8 cellular contexts compared by ENCODE assay signal in the genomic region with DNA sequence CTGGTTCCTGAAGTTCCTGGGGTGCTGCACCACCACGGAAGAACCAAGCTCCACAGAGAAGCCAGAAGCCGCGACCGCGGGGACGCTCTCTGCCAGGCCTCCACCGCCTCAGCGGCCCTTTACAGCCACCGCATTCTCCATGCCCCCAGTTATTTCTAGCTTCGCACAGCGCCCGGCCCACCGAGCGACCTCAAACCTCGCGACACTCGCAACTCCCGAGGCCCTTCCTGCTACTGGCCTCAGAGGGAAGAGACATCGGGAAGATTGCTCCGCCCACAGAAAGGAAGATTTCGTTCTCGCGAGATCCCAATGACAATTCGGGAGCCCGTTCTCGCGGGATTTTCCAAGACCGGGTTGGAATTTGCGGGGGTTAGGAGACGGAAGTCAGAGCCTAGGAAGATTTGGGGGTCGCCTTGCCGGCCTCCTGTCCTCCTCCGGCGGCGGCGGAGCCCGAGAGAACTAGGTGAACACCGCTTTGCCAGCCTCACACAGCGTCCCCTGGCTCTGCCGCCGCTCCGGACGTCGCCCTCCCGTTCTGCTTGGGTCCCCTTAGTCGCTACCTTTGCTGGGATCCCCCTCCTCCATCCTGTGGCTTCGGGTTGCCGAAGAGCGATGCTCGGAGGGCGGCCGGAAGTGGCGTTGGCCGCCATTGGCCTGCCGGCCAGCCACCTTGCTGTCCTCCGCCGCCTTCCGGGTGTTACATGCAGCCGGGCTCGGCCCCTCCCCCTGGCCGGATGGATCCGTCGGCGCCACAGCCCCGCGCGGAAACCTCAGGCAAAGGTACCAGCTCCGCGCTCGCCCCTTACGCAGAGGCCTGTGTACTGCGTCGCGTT. TPM values are rescaled to one million over a fixed set of nuclear protein-coding genes. Genes with fewer than 3 reads are reported as not detected.
DNase-seq lines count a peak whose midpoint lies in the region; ATAC-seq and TF ChIP-seq lines count a peak whose summit lies in the region.

A gene with protein sequence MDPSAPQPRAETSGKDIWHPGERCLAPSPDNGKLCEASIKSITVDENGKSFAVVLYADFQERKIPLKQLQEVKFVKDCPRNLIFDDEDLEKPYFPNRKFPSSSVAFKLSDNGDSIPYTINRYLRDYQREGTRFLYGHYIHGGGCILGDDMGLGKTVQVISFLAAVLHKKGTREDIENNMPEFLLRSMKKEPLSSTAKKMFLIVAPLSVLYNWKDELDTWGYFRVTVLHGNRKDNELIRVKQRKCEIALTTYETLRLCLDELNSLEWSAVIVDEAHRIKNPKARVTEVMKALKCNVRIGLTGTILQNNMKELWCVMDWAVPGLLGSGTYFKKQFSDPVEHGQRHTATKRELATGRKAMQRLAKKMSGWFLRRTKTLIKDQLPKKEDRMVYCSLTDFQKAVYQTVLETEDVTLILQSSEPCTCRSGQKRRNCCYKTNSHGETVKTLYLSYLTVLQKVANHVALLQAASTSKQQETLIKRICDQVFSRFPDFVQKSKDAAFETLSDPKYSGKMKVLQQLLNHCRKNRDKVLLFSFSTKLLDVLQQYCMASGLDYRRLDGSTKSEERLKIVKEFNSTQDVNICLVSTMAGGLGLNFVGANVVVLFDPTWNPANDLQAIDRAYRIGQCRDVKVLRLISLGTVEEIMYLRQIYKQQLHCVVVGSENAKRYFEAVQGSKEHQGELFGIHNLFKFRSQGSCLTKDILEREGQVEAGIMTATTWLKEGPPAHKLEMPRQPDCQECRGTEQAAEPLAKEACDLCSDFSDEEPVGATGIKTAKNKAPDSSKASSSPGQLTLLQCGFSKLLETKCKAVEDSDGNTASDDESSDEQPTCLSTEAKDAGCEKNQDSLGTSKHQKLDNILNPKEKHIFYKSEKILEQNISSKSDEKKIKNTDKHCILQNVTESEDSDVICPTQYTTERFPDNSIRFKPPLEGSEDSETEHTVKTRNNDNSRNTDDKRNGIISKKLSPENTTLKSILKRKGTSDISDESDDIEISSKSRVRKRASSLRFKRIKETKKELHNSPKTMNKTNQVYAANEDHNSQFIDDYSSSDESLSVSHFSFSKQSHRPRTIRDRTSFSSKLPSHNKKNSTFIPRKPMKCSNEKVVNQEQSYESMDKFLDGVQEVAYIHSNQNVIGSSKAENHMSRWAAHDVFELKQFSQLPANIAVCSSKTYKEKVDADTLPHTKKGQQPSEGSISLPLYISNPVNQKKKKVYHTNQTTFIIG (N-terminal part only) (plus strand): TSS at position 387 of the 833 bp plus-strand sequence. CDS start 348 bp downstream, at position 735.

- dilution Hi-C loops in mammary epithelial cell (cut with HindIII; ENCODE audit: low sequenced_read_pairs): no loop called here

- ATAC-seq in GM19043 (IDR thresholded peaks at IDR 0.05; ENCODE audit: low read depth, unreplicated experiment) (peak; percentile 83), HG03196 (IDR thresholded peaks at IDR 0.05; ENCODE audit: unreplicated experiment) (peak; percentile 87)

- H2AFZ ChIP-seq in mammary epithelial cell (ENCODE audit: low read depth, low read length): no peak within 1 kb of the TSS

- peaks cover 4% of the 10 kb centered on the region for H3K4me1 ChIP-seq in mammary epithelial cell (ENCODE audit: insufficient read depth, low read length)

- H3K79me2 ChIP-seq in mammary epithelial cell (ENCODE audit: insufficient read depth, low read length): peaks cover 40% of the 10 kb centered on the region

- BruUV-seq in mammary epithelial cell (replicated peaks; lab: Mats Ljungman, UMichigan): no TSS peak

- H3K9me3 ChIP-seq in WERI-Rb-1 (ENCODE audit: severe bottlenecking): no peaks in the 10 kb centered on the region
- H3K9me3 ChIP-seq in mammary epithelial cell (replicated peaks; ENCODE audit: insufficient read depth, low read length): no peaks in the 10 kb centered on the region

- no peak within 1 kb of the TSS for H3K4me2 ChIP-seq in mammary epithelial cell (ENCODE audit: insufficient read depth, low read depth, low read length)

- peaks cover 2% of the 10 kb centered on the region for H3K36me3 ChIP-seq in WERI-Rb-1
- no peaks in the 10 kb centered on the region for H3K36me3 ChIP-seq in mammary epithelial cell (ENCODE audit: insufficient read depth, low read length)

- peak within 1 kb of the TSS; percentile 86 for H3K9ac ChIP-seq in mammary epithelial cell (ENCODE audit: insufficient read depth, low read length)

- H3K27ac ChIP-seq in WERI-Rb-1 (no peak within 1 kb of the TSS), mammary epithelial cell (ENCODE audit: insufficient read depth, low read depth, low read length) (no peak within 1 kb of the TSS)

- intact Hi-C loops in mammary epithelial cell (cut with micrococcal nuclease): loop anchor here (2.0 to 5.0 kb wide), 2 partner anchors 25 to 368 kb away; no protein-coding TSS in a partner anchor

- in situ Hi-C loops in mammary epithelial cell (cut with MboI; ENCODE audit: low sequenced_read_pairs in 2 of 2): loop anchor here in 1 of 2 donors (25.0 kb wide), 1 partner anchor 363 kb away; a partner anchor contains a TSS

- 0% methylated on average over 21 of the region's 74 CpGs for WGBS in mammary epithelial cell (ENCODE audit: low coverage, missing lambda C conversion rate)

- no peaks in the 10 kb centered on the region for H3K27me3 ChIP-seq in WERI-Rb-1 (ENCODE audit: insufficient read depth, low read depth, severe bottlenecking)
- no peaks in the 10 kb centered on the region for H3K27me3 ChIP-seq in mammary epithelial cell (ENCODE audit: insufficient read depth, low read length)

- H3K4me3 ChIP-seq in AG10803 (ENCODE audit: low read length) (no peak within 1 kb of the TSS), WERI-Rb-1 (ENCODE audit: low read depth, low read length) (no peak within 1 kb of the TSS), mammary epithelial cell (replicated peaks in 1 of 3; ENCODE audit: insufficient read depth in 1 of 3, low read depth in 2 of 3, low read length in 3 of 3) (no peak within 1 kb of the TSS)

- DNase-seq in AG10803 (ENCODE audit: low read depth) (peak; percentile 97), NCI-H226 (peak; percentile 96), WERI-Rb-1 (peak; percentile 99), mammary epithelial cell (peak; percentile 97), iPS-NIHi11 (ENCODE audit: low spot score) (peak; percentile 96)
- peak; percentile 87 for DNase-seq in stimulated activated CD4-positive, alpha-beta T cell treated with anti-CD3 and anti-CD28 coated beads, Interleukin-12 subunit alpha, Interleukin-12 subunit beta, amount 100 ng/mL, for 4 hours

- CTCF ChIA-PET in mammary epithelial cell (lab: Charles Lee; ENCODE audit: low non-redundant PET): interaction anchor here (0.6 kb wide), 1 partner anchor 745 kb away, joined by 3 read pairs; no protein-coding TSS in a partner anchor

- no peaks in the 10 kb centered on the region for H4K20me1 ChIP-seq in mammary epithelial cell (ENCODE audit: insufficient read depth, low read length)

- TF ChIP-seq CTCF in AG10803 (conservative IDR thresholded peaks at IDR 0.05; ENCODE audit: low read length) (no peak), WERI-Rb-1 (IDR thresholded peaks at IDR 0.05; ENCODE audit: low read depth, low read length) (no peak), mammary epithelial cell (conservative IDR thresholded peaks at IDR 0.05 in 1 of 2, IDR thresholded peaks at IDR 0.05 in 1 of 2; ENCODE audit: extremely low read depth in 1 of 2, insufficient read depth in 1 of 2, low read depth in 1 of 2, low read length in 2 of 2) (no peak)

RNA-seq across cellular contexts. Expression of the gene that starts here (rescaled TPM):
- total RNA-seq in mammary epithelial cell: 10 to 100 TPM; 28.9 to 73.5 TPM
- 16.4 TPM for polyA plus RNA-seq in mammary epithelial cell
- polyA minus RNA-seq in mammary epithelial cell: 27.8 TPM
